ENCODE assay signal across 15 cellular contexts in genomic region chr2:63992061-63992685, GRCh38. TPM values are rescaled to one million over a fixed set of nuclear protein-coding genes. Genes with fewer than 3 reads are reported as not detected.
A peak's percentile ranks its signal among the peaks of the same experiment; 100 is the strongest.
DNase-seq lines count a peak whose midpoint lies in the region; ATAC-seq, FAIRE-seq and TF ChIP-seq lines count a peak whose summit lies in the region.
"Had no signal": no experiment of that assay in that cellular context is flagged by ENCODE, and none has a peak within 500 bp of the region (broad histone marks: within the 10 kb centered on the region; RNA-seq: fewer than 3 reads in every experiment).

No MANE protein-coding gene starts in this region.

- no peak for ATAC-seq in HG02852 (IDR thresholded peaks at IDR 0.05; ENCODE audit: unreplicated experiment)
- ATAC-seq: HCT116 had no signal

- H3K27me3 Mint-ChIP-seq in Caco-2 (ENCODE audit: insufficient read depth, unreplicated experiment), result no peaks in the 10 kb centered on the region
- H3K27me3 Mint-ChIP-seq: IgD-negative memory B cell had no signal

- H3K9me3 Mint-ChIP-seq in Caco-2 (ENCODE audit: unreplicated experiment), result peaks cover 59% of the 10 kb centered on the region

- H2AFZ ChIP-seq in endothelial cell of umbilical vein (ENCODE audit: low read depth, low read length), result no peak overlapping the region

- TF ChIP-seq CTCF in Caco-2 (IDR thresholded peaks at IDR 0.05; ENCODE audit: insufficient read depth in 1 of 2, low read depth in 1 of 2, low read length in 1 of 2, severe bottlenecking in 1 of 2, unreplicated experiment in 1 of 2), result no peak
- TF ChIP-seq CTCF in endothelial cell of umbilical vein (IDR thresholded peaks at IDR 0.05; ENCODE audit: extremely low read depth in 1 of 2, insufficient read depth in 1 of 2, low read depth in 1 of 2, low read length in 2 of 2), result no peak
- no peak for TF ChIP-seq CTCF in prostate gland (IDR thresholded peaks at IDR 0.05)

- dilution Hi-C loops in endothelial cell of umbilical vein (cut with MboI; ENCODE audit: extremely low pct_ligation_motif_present, low sequenced_read_pairs), result no loop called here

- peak overlapping the region; percentile 31 for H3K4me3 Mint-ChIP-seq in Caco-2 (ENCODE audit: unreplicated experiment)
- H3K4me3 Mint-ChIP-seq: IgD-negative memory B cell had no signal

- H3K4me1 ChIP-seq in Caco-2 (peaks cover 29% of the 10 kb centered on the region), endothelial cell of umbilical vein (ENCODE audit: control insufficient read depth, extremely low read depth, insufficient read depth, low read length) (no peaks in the 10 kb centered on the region), prostate gland (replicated peaks) (peaks cover 2% of the 10 kb centered on the region)
- H3K4me1 ChIP-seq: SJSA1 had no signal

- no peak for FAIRE-seq in endothelial cell of umbilical vein (lab: Jason Lieb, UNC)

- no peak overlapping the region for H3K27ac ChIP-seq in endothelial cell of umbilical vein (ENCODE audit: insufficient read depth, low read depth, low read length)
- peak overlapping the region; percentile 48 to 79 for H3K27ac ChIP-seq in prostate gland
- H3K27ac ChIP-seq: BLaER1, SJSA1 had no signal

- H3K4me3 ChIP-seq in Caco-2 (ENCODE audit: low read depth, low read length), result no peak overlapping the region
- no peak overlapping the region for H3K4me3 ChIP-seq in endothelial cell of umbilical vein (replicated peaks in 1 of 3; ENCODE audit: insufficient read depth in 1 of 3, low read depth in 1 of 3, low read length in 3 of 3)
- no peak overlapping the region for H3K4me3 ChIP-seq in prostate gland
- H3K4me3 ChIP-seq: BLaER1, SJSA1 had no signal

- no peak overlapping the region for H3K9ac ChIP-seq in endothelial cell of umbilical vein (replicated peaks; ENCODE audit: extremely low read depth, insufficient read depth, low read length)
- H3K9ac ChIP-seq: BLaER1 had no signal

- no peak for DNase-seq in Caco-2
- DNase-seq in NCI-H510A treated with DMSO at 0.1 percent for 48 hours (lab: John Stamatoyannopoulos, UW), result peak; percentile 71
- peak; percentile 80 for DNase-seq in endothelial cell of umbilical vein (ENCODE audit: low read depth, low spot score)
- no peak for DNase-seq in prostate gland (ENCODE audit: low spot score)
- no peak for DNase-seq in head of caudate nucleus
- DNase-seq in epidermal melanocyte (ENCODE audit: insufficient read length, low spot score), result no peak
- DNase-seq: NCI-H1417; NCI-H1930; NCI-H526; NK-92 treated with Interleukin-12 subunit alpha and Interleukin-12 subunit beta, amount 100 ng/mL, for 24 hours had no signal

- H3K4me2 ChIP-seq in endothelial cell of umbilical vein (ENCODE audit: insufficient read depth, low read length), result no peak overlapping the region
- H3K4me2 ChIP-seq: BLaER1 had no signal

- H3K27ac Mint-ChIP-seq in Caco-2 (ENCODE audit: unreplicated experiment), result peak overlapping the region; percentile 91
- H3K27ac Mint-ChIP-seq: IgD-negative memory B cell had no signal

- peaks cover 58% of the 10 kb centered on the region for H3K4me1 Mint-ChIP-seq in Caco-2 (ENCODE audit: low read depth, unreplicated experiment)

- H3K36me3 Mint-ChIP-seq in Caco-2 (ENCODE audit: insufficient read depth, unreplicated experiment), result peaks cover 58% of the 10 kb centered on the region

- no peaks in the 10 kb centered on the region for H4K20me1 ChIP-seq in endothelial cell of umbilical vein (replicated peaks; ENCODE audit: control insufficient read depth, extremely low read depth, insufficient read depth, low read length)
- H4K20me1 ChIP-seq: BLaER1 had no signal

- WGBS in prostate gland, result 71% methylated on average over 13 of the region's 13 CpGs

- H3K79me2 ChIP-seq in endothelial cell of umbilical vein (ENCODE audit: control insufficient read depth, insufficient read depth, low read length), result peaks cover 6% of the 10 kb centered on the region

- H3K27me3 ChIP-seq in Caco-2 (replicated peaks; ENCODE audit: control insufficient read depth, insufficient read depth, low read length) (no peaks in the 10 kb centered on the region), endothelial cell of umbilical vein (ENCODE audit: control insufficient read depth in 2 of 2, insufficient read depth in 2 of 2, low read length in 2 of 2) (no peaks in the 10 kb centered on the region), prostate gland (replicated peaks; ENCODE audit: insufficient read depth) (no peaks in the 10 kb centered on the region)
- H3K27me3 ChIP-seq: BLaER1, SJSA1 had no signal

- H3K9me3 ChIP-seq in Caco-2 (peaks cover 25% of the 10 kb centered on the region), endothelial cell of umbilical vein (replicated peaks; ENCODE audit: control insufficient read depth, insufficient read depth, low read length) (no peaks in the 10 kb centered on the region), prostate gland (no peaks in the 10 kb centered on the region)

- CTCF ChIA-PET in Caco-2 (lab: Charles Lee), result no interaction called here
- CTCF ChIA-PET in endothelial cell of umbilical vein (lab: Charles Lee), result no interaction called here

- TF ChIP-seq POLR2A in endothelial cell of umbilical vein (IDR thresholded peaks at IDR 0.05; ENCODE audit: low read depth, low read length) (no peak), prostate gland (IDR thresholded peaks at IDR 0.05) (no peak)

- no TSS peak for BruUV-seq in Caco-2 (replicated peaks; lab: Mats Ljungman, UMichigan)
- BruUV-seq in endothelial cell of umbilical vein (replicated peaks; lab: Mats Ljungman, UMichigan), result no TSS peak

- H3K9me1 ChIP-seq in endothelial cell of umbilical vein (replicated peaks; ENCODE audit: control insufficient read depth, extremely low read depth, insufficient read depth, low read length), result no peaks in the 10 kb centered on the region

- POLR2A ChIA-PET in Caco-2 (lab: Charles Lee) (no interaction called here), endothelial cell of umbilical vein (lab: Charles Lee) (no interaction called here)

- intact Hi-C loops in Caco-2 (cut with micrococcal nuclease; ENCODE audit: unreplicated experiment), result loop anchor here (2.0 kb wide), 1 partner anchor 27 kb away; the partner anchor contains the start of gene VPS54
- intact Hi-C loops in endothelial cell of umbilical vein (cut with micrococcal nuclease), result no loop called here
- intact Hi-C loops in prostate gland (cut with DNase I), result no loop called here
- intact Hi-C loops in head of caudate nucleus (cut with DNase I), result no loop called here

- H3K36me3 ChIP-seq in Caco-2 (ENCODE audit: control insufficient read depth, insufficient read depth, low read length), result no peaks in the 10 kb centered on the region
- no peaks in the 10 kb centered on the region for H3K36me3 ChIP-seq in endothelial cell of umbilical vein (ENCODE audit: control insufficient read depth in 2 of 2, extremely low read depth in 1 of 2, insufficient read depth in 2 of 2, low read length in 2 of 2)
- no peaks in the 10 kb centered on the region for H3K36me3 ChIP-seq in prostate gland
- H3K36me3 ChIP-seq: SJSA1 had no signal

TF ChIP-seq in endothelial cell of umbilical vein, 7 proteins besides CTCF, POLR2A, EP300 and RAD21:
- TF ChIP-seq JUN (IDR thresholded peaks at IDR 0.05; ENCODE audit: borderline replicate concordance, insufficient read depth, insufficient read length, low read depth), result peak; percentile 40
- no peak for TF ChIP-seq POLR2AphosphoS5 (IDR thresholded peaks at IDR 0.05; ENCODE audit: insufficient read depth, low read depth, low read length)

RNA-seq across cellular contexts. Expression of gene VPS54, which starts 27.1 kb away (rescaled TPM):
- total RNA-seq in Caco-2 (2022) (27.9 and 28.5 TPM in 2 replicates), endothelial cell of umbilical vein (17.6 and 17.7 TPM in 2 replicates), prostate gland (10 to 100 TPM; 33.5 to 41.1 TPM)
- 4.3 and 6.3 TPM in 2 replicates for polyA plus RNA-seq in endothelial cell of umbilical vein
- polyA plus RNA-seq in endothelial cell of umbilical vein (2011; cell fraction: cytosol; rRNA removed), result 7.6 and 8.4 TPM in 2 replicates
- 18.5 and 25.0 TPM in 2 replicates for polyA plus RNA-seq in endothelial cell of umbilical vein (2011; cell fraction: nucleus; rRNA removed)
- polyA plus RNA-seq in endothelial cell of umbilical vein (2012), result 15.3 and 19.5 TPM in 2 replicates
- polyA minus RNA-seq in endothelial cell of umbilical vein, result 11.4 and 12.0 TPM in 2 replicates
- polyA minus RNA-seq in endothelial cell of umbilical vein (2011; cell fraction: cytosol; rRNA and poly(A)+ RNA removed), result 7.1 TPM
- polyA minus RNA-seq in endothelial cell of umbilical vein (2011; cell fraction: nucleus; rRNA and poly(A)+ RNA removed), result 20.0 and 28.6 TPM in 2 replicates

Comparison
In these comparisons a context has a peak if more than half of its experiments do, and no peak if none do; other contexts are left out.
1. DNase-seq: peak in NCI-H510A treated with DMSO at 0.1 percent for 48 hours (single experiment) and endothelial cell of umbilical vein (single experiment); none in Caco-2 (0 of 2), prostate gland (single experiment), head of caudate nucleus (0 of 42) and epidermal melanocyte (single experiment).